10 cellular contexts compared by ENCODE assay signal in genomic region chr2:189285962-189286648, GRCh38.
DNase-seq lines count a peak whose midpoint lies in the region; ATAC-seq and TF ChIP-seq lines count a peak whose summit lies in the region.
"Had no signal": no experiment of that assay in that cellular context is flagged by ENCODE, and none has a peak within 500 bp of the region (broad histone marks: within the 10 kb centered on the region; RNA-seq: fewer than 3 reads in every experiment).

No MANE protein-coding gene starts in this region.

- no peak overlapping the region for H3K4me2 ChIP-seq in H9 (ENCODE audit: insufficient read depth, insufficient read length, low read length)

- no peak for DNase-seq in activated T-cell treated with anti-CD3 and anti-CD28 coated beads, Interleukin-2, amount 50 U/mL, for 4 hours
- DNase-seq in activated T-cell treated with anti-CD3 and anti-CD28 coated beads, Interleukin-2, amount 50 U/mL, for 1 hour = no peak
- DNase-seq in amniotic stem cell (lab: John Stamatoyannopoulos, UW) (peak; percentile 84), islet precursor cell (peak; percentile 65), tibial artery (no peak), endothelial cell (ENCODE audit: low spot score) (no peak), H9 (no peak), testis (no peak)
- DNase-seq: stimulated activated naive B cell treated with anti-CD40 and anti-IgM and Interleukin-4, amounts not matched to agents 10 μg/mL and 1 μg/mL and 100 μg/mL, for 72 hours had no signal

- H3K4ac ChIP-seq in H9 (ENCODE audit: low read depth, low read length) = no peak overlapping the region

- no peak overlapping the region for H4K91ac ChIP-seq in H9 (ENCODE audit: insufficient read length, low read depth, low read length)

- intact Hi-C loops in tibial artery (cut with DNase I; ENCODE audit: low total_unique reads) (loop anchor here (10.0 kb wide), 1 partner anchor 171 kb away; no protein-coding TSS in a partner anchor), testis (cut with DNase I; ENCODE audit: low total_unique reads) (no loop called here)

- H4K5ac ChIP-seq in H9 (ENCODE audit: insufficient read length, low read depth, low read length) = no peak overlapping the region

- H3K27me3 ChIP-seq in tibial artery (no peaks in the 10 kb centered on the region), H9 (ENCODE audit: insufficient read depth, low read length) (no peaks in the 10 kb centered on the region), testis (no peaks in the 10 kb centered on the region)

- no peak overlapping the region for H3K27ac Mint-ChIP-seq in endothelial cell (ENCODE audit: unreplicated experiment)
- peak overlapping the region in 1 of 3 experiments; percentile 9; a peak in 2 of 7 replicates for H3K27ac Mint-ChIP-seq in H9
- H3K27ac Mint-ChIP-seq: stimulated activated naive B cell treated with anti-CD40 and anti-IgM and Interleukin-4, amounts not matched to agents 10 μg/mL and 1 μg/mL and 100 μg/mL, for 72 hours had no signal

- no peak overlapping the region for H3T11ph ChIP-seq in H9 (ENCODE audit: low read length)

- no peak overlapping the region for H2AFZ ChIP-seq in H9 (ENCODE audit: low read length)

- no peaks in the 10 kb centered on the region for H3K36me3 Mint-ChIP-seq in activated T-cell treated with anti-CD3 and anti-CD28 coated beads, Interleukin-2, amount 50 U/mL, for 4 hours (ENCODE audit: insufficient read depth)
- no peaks in the 10 kb centered on the region for H3K36me3 Mint-ChIP-seq in endothelial cell (ENCODE audit: low read depth, unreplicated experiment)
- no peaks in the 10 kb centered on the region; a peak in 1 of 7 replicates for H3K36me3 Mint-ChIP-seq in H9 (ENCODE audit: insufficient read depth in 1 of 3, low read depth in 3 of 3)
- H3K36me3 Mint-ChIP-seq: stimulated activated naive B cell treated with anti-CD40 and anti-IgM and Interleukin-4, amounts not matched to agents 10 μg/mL and 1 μg/mL and 100 μg/mL, for 72 hours had no signal

- no peak overlapping the region for H4K8ac ChIP-seq in H9 (replicated peaks; ENCODE audit: insufficient read length, low read depth, low read length)

- TF ChIP-seq POLR2A in testis (IDR thresholded peaks at IDR 0.05) = no peak

- WGBS in H9 (ENCODE audit: extremely low coverage, insufficient read length, low lambda C conversion rate) = no CpG with 5 or more reads among the region's 3 CpGs
- 61 to 63% methylated on average over 3 of the region's 3 CpGs for WGBS in testis, 2 donors

- peak overlapping the region; percentile 22 for H3K4me3 Mint-ChIP-seq in activated T-cell treated with anti-CD3 and anti-CD28 coated beads, Interleukin-2, amount 50 U/mL, for 4 hours
- H3K4me3 Mint-ChIP-seq in endothelial cell (ENCODE audit: unreplicated experiment) = no peak overlapping the region
- no peak overlapping the region for H3K4me3 Mint-ChIP-seq in H9
- H3K4me3 Mint-ChIP-seq: stimulated activated naive B cell treated with anti-CD40 and anti-IgM and Interleukin-4, amounts not matched to agents 10 μg/mL and 1 μg/mL and 100 μg/mL, for 72 hours had no signal

- no peaks in the 10 kb centered on the region for H3K23me2 ChIP-seq in H9 (ENCODE audit: insufficient read length, low read depth, low read length, poor library complexity, severe bottlenecking)

- H2AK5ac ChIP-seq in H9 (ENCODE audit: insufficient read length, low read length) = no peak overlapping the region

- no peak overlapping the region for H3K18ac ChIP-seq in H9 (ENCODE audit: insufficient read length, low read depth, low read length)

- H2BK20ac ChIP-seq in H9 (ENCODE audit: low read depth, low read length, poor library complexity, severe bottlenecking) = no peak overlapping the region

- H3K79me1 ChIP-seq in H9 (ENCODE audit: insufficient read depth, low read depth, low read length, poor library complexity, severe bottlenecking) = no peaks in the 10 kb centered on the region

- H4K20me1 ChIP-seq in H9 (ENCODE audit: control insufficient read depth, insufficient read depth, insufficient read length) = no peaks in the 10 kb centered on the region

- H3K27ac ChIP-seq in tibial artery = peak overlapping the region; percentile 19 to 38
- no peak overlapping the region for H3K27ac ChIP-seq in H9 (ENCODE audit: insufficient read length, low read depth, low read length)
- no peak overlapping the region for H3K27ac ChIP-seq in testis
- H3K27ac ChIP-seq: C4-2B had no signal

- H3K56ac ChIP-seq in H9 (ENCODE audit: insufficient read length, low read depth, low read length) = no peak overlapping the region

- no peak overlapping the region for H2BK15ac ChIP-seq in H9 (ENCODE audit: low read depth, low read length)

- no peak overlapping the region for H2BK120ac ChIP-seq in H9 (ENCODE audit: low read depth, low read length, poor library complexity, severe bottlenecking)

- no peak overlapping the region for H3K9ac ChIP-seq in H9 (ENCODE audit: extremely low read depth, insufficient read length, low read length)

- no peak overlapping the region for H3K23ac ChIP-seq in H9 (ENCODE audit: insufficient read length, low read depth, low read length)

- no peak overlapping the region for H2BK12ac ChIP-seq in H9 (ENCODE audit: insufficient read length, low read depth, low read length)

- H3K27me3 Mint-ChIP-seq in activated T-cell treated with anti-CD3 and anti-CD28 coated beads, Interleukin-2, amount 50 U/mL, for 4 hours (ENCODE audit: low read depth) = no peaks in the 10 kb centered on the region
- H3K27me3 Mint-ChIP-seq in endothelial cell (ENCODE audit: unreplicated experiment) = no peaks in the 10 kb centered on the region
- no peaks in the 10 kb centered on the region for H3K27me3 Mint-ChIP-seq in H9 (ENCODE audit: low read depth)
- H3K27me3 Mint-ChIP-seq: stimulated activated naive B cell treated with anti-CD40 and anti-IgM and Interleukin-4, amounts not matched to agents 10 μg/mL and 1 μg/mL and 100 μg/mL, for 72 hours had no signal

- peak; percentile 23 to 36 for ATAC-seq in activated T-cell treated with anti-CD3 and anti-CD28 coated beads, Interleukin-2, amount 50 U/mL, for 4 hours
- ATAC-seq: stimulated activated naive B cell treated with anti-CD40 and anti-IgM and Interleukin-4, amounts not matched to agents 10 μg/mL and 1 μg/mL and 100 μg/mL, for 72 hours had no signal

- peaks cover 4% of the 10 kb centered on the region for H3K9me3 Mint-ChIP-seq in activated T-cell treated with anti-CD3 and anti-CD28 coated beads, Interleukin-2, amount 50 U/mL, for 4 hours
- no peaks in the 10 kb centered on the region for H3K9me3 Mint-ChIP-seq in endothelial cell (ENCODE audit: unreplicated experiment)
- peaks cover 0 to 3% of the 10 kb centered on the region in 2 experiments; a peak in 1 of 5 replicates for H3K9me3 Mint-ChIP-seq in H9
- H3K9me3 Mint-ChIP-seq: stimulated activated naive B cell treated with anti-CD40 and anti-IgM and Interleukin-4, amounts not matched to agents 10 μg/mL and 1 μg/mL and 100 μg/mL, for 72 hours had no signal

- H3K4me1 Mint-ChIP-seq in activated T-cell treated with anti-CD3 and anti-CD28 coated beads, Interleukin-2, amount 50 U/mL, for 4 hours (ENCODE audit: low read depth) = peaks cover 38% of the 10 kb centered on the region
- H3K4me1 Mint-ChIP-seq in endothelial cell (ENCODE audit: unreplicated experiment) = no peaks in the 10 kb centered on the region
- H3K4me1 Mint-ChIP-seq in H9 = peaks cover 9 to 14% of the 10 kb centered on the region in 2 experiments
- H3K4me1 Mint-ChIP-seq: stimulated activated naive B cell treated with anti-CD40 and anti-IgM and Interleukin-4, amounts not matched to agents 10 μg/mL and 1 μg/mL and 100 μg/mL, for 72 hours had no signal

- no peaks in the 10 kb centered on the region for H3K36me3 ChIP-seq in tibial artery
- H3K36me3 ChIP-seq in testis (ENCODE audit: low read depth, missing control alignments) = no peaks in the 10 kb centered on the region

- H3K14ac ChIP-seq in H9 (ENCODE audit: insufficient read depth, low read length) = no peak overlapping the region

- H3K9me3 ChIP-seq in tibial artery = no peaks in the 10 kb centered on the region
- no peaks in the 10 kb centered on the region for H3K9me3 ChIP-seq in H9 (ENCODE audit: control insufficient read depth, low read depth, low read length)
- no peaks in the 10 kb centered on the region for H3K9me3 ChIP-seq in testis

- no peak for TF ChIP-seq CTCF in tibial artery (IDR thresholded peaks at IDR 0.05)
- no peak for TF ChIP-seq CTCF in endothelial cell (IDR thresholded peaks at IDR 0.05; ENCODE audit: unreplicated experiment)
- TF ChIP-seq CTCF in H9 (conservative IDR thresholded peaks at IDR 0.05) = no peak
- no peak for TF ChIP-seq CTCF in testis (IDR thresholded peaks at IDR 0.05)

- H3K4me3 ChIP-seq in tibial artery (no peak overlapping the region), testis (no peak overlapping the region)

- H3K4me1 ChIP-seq in tibial artery (peaks cover 0 to 31% (median 12%) of the 10 kb centered on the region in 4 donors), H9 (ENCODE audit: insufficient read depth, low read length) (no peaks in the 10 kb centered on the region), testis (no peaks in the 10 kb centered on the region)

- no peaks in the 10 kb centered on the region for H3K79me2 ChIP-seq in H9 (ENCODE audit: insufficient read depth, low read length)

- no peak overlapping the region for H2BK5ac ChIP-seq in H9 (ENCODE audit: insufficient read length, low read length)

Comparison
In these comparisons a context has a peak if more than half of its experiments do, and no peak if none do; other contexts are left out.
1. DNase-seq: peak in amniotic stem cell (single experiment) and islet precursor cell (single experiment); none in activated T-cell treated with anti-CD3 and anti-CD28 coated beads, Interleukin-2, amount 50 U/mL, for 4 hours (single experiment), activated T-cell treated with anti-CD3 and anti-CD28 coated beads, Interleukin-2, amount 50 U/mL, for 1 hour (single experiment), tibial artery (0 of 2), endothelial cell (single experiment), H9 (single experiment) and testis (single experiment).
2. H3K27ac ChIP-seq: peak in tibial artery (2 of 2); none in H9 (single experiment) and testis (0 of 2).